In genomic region chr20:21521596-21522478, GRCh38 we compare ENCODE assay signal across 14 cellular contexts. TPM values are rescaled to one million over a fixed set of nuclear protein-coding genes. Genes with fewer than 3 reads are reported as not detected.
A peak's percentile ranks its signal among the peaks of the same experiment; 100 is the strongest.
DNase-seq lines count a peak whose midpoint lies in the region; ATAC-seq and TF ChIP-seq lines count a peak whose summit lies in the region.
"Had no signal": no experiment of that assay in that cellular context is flagged by ENCODE, and none has a peak within 500 bp of the region (broad histone marks: within the 10 kb centered on the region; RNA-seq: fewer than 3 reads in every experiment).

No MANE protein-coding gene starts in this region.

- no peaks in the 10 kb centered on the region for H3K9me3 Mint-ChIP-seq in type B pancreatic cell

- H3K79me2 ChIP-seq in MM.1S (ENCODE audit: low read length): no peaks in the 10 kb centered on the region

- no peak overlapping the region for H3K9ac ChIP-seq in MM.1S (ENCODE audit: low read length)

- no peaks in the 10 kb centered on the region for H3K36me3 Mint-ChIP-seq in type B pancreatic cell
- H3K36me3 Mint-ChIP-seq: CD4-positive, alpha-beta memory T cell; immature natural killer cell had no signal

- H3K4me1 Mint-ChIP-seq in type B pancreatic cell (ENCODE audit: unreplicated experiment): peaks cover 13% of the 10 kb centered on the region
- H3K4me1 Mint-ChIP-seq: immature natural killer cell had no signal

- no peak for TF ChIP-seq POLR2A in heart left ventricle (IDR thresholded peaks at IDR 0.05)

- peak overlapping the region; percentile 82 for H3K4me3 Mint-ChIP-seq in type B pancreatic cell
- H3K4me3 Mint-ChIP-seq: immature natural killer cell had no signal

- H3K9me3 ChIP-seq in heart left ventricle (no peaks in the 10 kb centered on the region), MM.1S (replicated peaks; ENCODE audit: insufficient read depth, low read length) (no peaks in the 10 kb centered on the region)
- H3K9me3 ChIP-seq: prostate gland had no signal

- peaks cover 0 to 30% (median 5%) of the 10 kb centered on the region in 12 donors for H3K4me1 ChIP-seq in heart left ventricle
- no peaks in the 10 kb centered on the region for H3K4me1 ChIP-seq in MM.1S (ENCODE audit: low read length)

- no peak overlapping the region for H3K27ac ChIP-seq in heart left ventricle
- H3K27ac ChIP-seq in MM.1S (ENCODE audit: low read length): no peak overlapping the region
- H3K27ac ChIP-seq: prostate gland had no signal

- DNase-seq in heart left ventricle (no peak), left cardiac atrium (no peak), left colon (no peak), type B pancreatic cell (ENCODE audit: extremely low spot score, unreplicated experiment) (peak; percentile 66), A172 (ENCODE audit: low spot score) (no peak), MM.1S (no peak), DMS79 (lab: John Stamatoyannopoulos, UW) (no peak)
- DNase-seq in activated T-cell treated with anti-CD3 and anti-CD28 coated beads, Interleukin-2, amount 50 U/mL, for 48 hours: peak; percentile 32 to 39
- DNase-seq: activated gamma-delta T cell treated with Interleukin-2 at 50 U/mL for 16 hours; CD4-positive, alpha-beta memory T cell; immature natural killer cell; NCI-H2227 treated with DMSO at 0.1 percent for 48 hours had no signal

- peak overlapping the region; percentile 61 for H3K27ac Mint-ChIP-seq in type B pancreatic cell
- H3K27ac Mint-ChIP-seq: immature natural killer cell had no signal

- peaks cover 90% of the 10 kb centered on the region for H3K27me3 Mint-ChIP-seq in type B pancreatic cell

- 1 to 2% (median 1%) methylated on average over 14 to 104 of the region's 104 CpGs for WGBS in heart left ventricle, 4 donors

- no peaks in the 10 kb centered on the region for H3F3A ChIP-seq in MM.1S (ENCODE audit: insufficient read depth, low read length)

- intact Hi-C loops in heart left ventricle (cut with DNase I): no loop called here
- intact Hi-C loops in left cardiac atrium (cut with DNase I): no loop called here
- intact Hi-C loops in left colon (cut with DNase I, micrococcal nuclease): no loop called here

- no peaks in the 10 kb centered on the region for H3K36me3 ChIP-seq in heart left ventricle
- H3K36me3 ChIP-seq in MM.1S (replicated peaks; ENCODE audit: insufficient read depth, low read length): no peaks in the 10 kb centered on the region
- H3K36me3 ChIP-seq: prostate gland had no signal

- TF ChIP-seq CTCF in heart left ventricle (IDR thresholded peaks at IDR 0.05): no peak
- TF ChIP-seq CTCF in type B pancreatic cell (conservative IDR thresholded peaks at IDR 0.05): no peak
- no peak for TF ChIP-seq CTCF in MM.1S (IDR thresholded peaks at IDR 0.05; ENCODE audit: low read length)

- H2AFZ ChIP-seq in MM.1S (ENCODE audit: low read length): no peak overlapping the region

- H3K9me2 ChIP-seq in MM.1S (replicated peaks; ENCODE audit: insufficient read depth, low read length): no peaks in the 10 kb centered on the region

- H3K4me3 ChIP-seq in heart left ventricle (peak overlapping the region in 9 of 12 donors; percentile 0 to 32 (median 12)), MM.1S (ENCODE audit: low read length) (no peak overlapping the region)

- no peak for ATAC-seq in heart left ventricle
- no peak for ATAC-seq in left cardiac atrium
- peak; percentile 5 for ATAC-seq in left colon

- no peak overlapping the region for H3K4me2 ChIP-seq in MM.1S (ENCODE audit: low read depth, low read length)

- peaks cover 39 to 100% (median 92%) of the 10 kb centered on the region in 9 donors for H3K27me3 ChIP-seq in heart left ventricle
- peaks cover 47% of the 10 kb centered on the region for H3K27me3 ChIP-seq in MM.1S (replicated peaks; ENCODE audit: insufficient read depth, low read length)

- no peaks in the 10 kb centered on the region for H4K20me1 ChIP-seq in MM.1S (ENCODE audit: insufficient read depth, low read length)

RNA-seq across cellular contexts. Expression of gene NKX2-2, which starts 8.0 kb away (rescaled TPM):
- under 1 TPM in 1 of 9 donors, not detected in 8; 0.19 TPM for total RNA-seq in heart left ventricle
- polyA plus RNA-seq in heart left ventricle: not detected
- not detected for total RNA-seq in left cardiac atrium
- 1 to 10 TPM; 1.4 TPM for total RNA-seq in left colon
- total RNA-seq in type B pancreatic cell (ENCODE audit: low replicate concordance): 6.0 and 15.4 TPM in 2 replicates
- total RNA-seq in A172 (2014; rRNA removed; shearing (Covaris generic)): 4.4 TPM in 2 replicates
- total RNA-seq: CD4-positive, alpha-beta memory T cell; T-helper 1 cell treated with Interleukin-12 subunit alpha and Interleukin-12 subunit beta and Interleukin-4 antibody, amounts not matched to agents 30 ng/mL and 1 ng/mL, for 36 hours had no signal
- polyA plus RNA-seq: CD4-positive, alpha-beta memory T cell; immature natural killer cell had no signal

Comparison
In these comparisons a context has a peak if more than half of its experiments do, and no peak if none do; other contexts are left out.
1. DNase-seq: peak in activated T-cell treated with anti-CD3 and anti-CD28 coated beads, Interleukin-2, amount 50 U/mL, for 48 hours (2 of 2) and type B pancreatic cell (single experiment); none in heart left ventricle (0 of 5), left cardiac atrium (single experiment), left colon (0 of 2), A172 (single experiment), MM.1S (single experiment) and DMS79 (single experiment).